ENCODE assay signal across 15 cellular contexts in genomic region chr16:47342055-47342454, GRCh38.
DNase-seq lines count a peak whose midpoint lies in the region; ATAC-seq and TF ChIP-seq lines count a peak whose summit lies in the region.
"Had no signal": no experiment of that assay in that cellular context is flagged by ENCODE, and none has a peak within 500 bp of the region (broad histone marks: within the 10 kb centered on the region; RNA-seq: fewer than 3 reads in every experiment).

No MANE protein-coding gene starts in this region.

- BruUV-seq in IMR-90 (replicated peaks; lab: Mats Ljungman, UMichigan): no TSS peak

- CTCF ChIA-PET in IMR-90 (lab: Yijun Ruan, JAX): no interaction called here

- no peak overlapping the region for H3K9ac ChIP-seq in IMR-90 (ENCODE audit: low read depth, low read length)

- no peak overlapping the region for H4K8ac ChIP-seq in IMR-90 (ENCODE audit: low read depth in 2 of 2, low read length in 2 of 2)

- no peak overlapping the region for H2BK20ac ChIP-seq in IMR-90 (ENCODE audit: low read depth, low read length)

- no peak overlapping the region for H4K5ac ChIP-seq in IMR-90 (ENCODE audit: low read depth, low read length)

- dilution Hi-C loops in IMR-90 (cut with HindIII; ENCODE audit: low sequenced_read_pairs, unreplicated experiment): no loop called here

- H3K27me3 ChIP-seq in IMR-90 (ENCODE audit: control insufficient read depth, insufficient read depth, low read length) (no peaks in the 10 kb centered on the region), lower lobe of right lung (ENCODE audit: low read depth) (no peaks in the 10 kb centered on the region), left lung (no peaks in the 10 kb centered on the region)

- no peak for TF ChIP-seq POLR2A in IMR-90 (IDR thresholded peaks at IDR 0.05; ENCODE audit: low read depth, low read length)

- H2BK15ac ChIP-seq in IMR-90 (ENCODE audit: low read depth, low read length): no peak overlapping the region

- H3K4me3 ChIP-seq in IMR-90 (ENCODE audit: insufficient read depth, low read depth, low read length): no peak overlapping the region
- H3K4me3 ChIP-seq in fibroblast of the aortic adventitia (ENCODE audit: low read depth, low read length): no peak overlapping the region
- H3K4me3 ChIP-seq in lower lobe of right lung: no peak overlapping the region
- H3K4me3 ChIP-seq in left lung: no peak overlapping the region
- H3K4me3 ChIP-seq: A549, HAP-1 had no signal

- no peak overlapping the region for H3K4me2 ChIP-seq in IMR-90 (ENCODE audit: low read depth, low read length)
- H3K4me2 ChIP-seq: A549 had no signal

- ATAC-seq in IMR-90 (ENCODE audit: low read depth) (no peak), lower lobe of right lung (no peak), left lung (no peak), GM19035 (IDR thresholded peaks at IDR 0.05; ENCODE audit: unreplicated experiment) (no peak)
- ATAC-seq: A549; CD8-positive, alpha-beta T cell had no signal

- H3K18ac ChIP-seq in IMR-90 (ENCODE audit: low read depth, low read length): no peak overlapping the region

- no peak overlapping the region for H3K4ac ChIP-seq in IMR-90 (ENCODE audit: low read depth, low read length)

- H2AFZ ChIP-seq in IMR-90 (replicated peaks; ENCODE audit: low read length, poor library complexity): no peak overlapping the region

- H2AK5ac ChIP-seq in IMR-90 (ENCODE audit: low read depth, low read length): no peak overlapping the region

- no peak overlapping the region for H4K91ac ChIP-seq in IMR-90 (ENCODE audit: insufficient read depth, low read depth, low read length)

- no peak overlapping the region for H3K56ac ChIP-seq in IMR-90 (ENCODE audit: extremely low read depth, insufficient read depth, low read length)

- H2AK9ac ChIP-seq in IMR-90 (replicated peaks; ENCODE audit: low read depth, low read length, poor library complexity): no peak overlapping the region

- no peak overlapping the region for H2BK120ac ChIP-seq in IMR-90 (ENCODE audit: low read depth, low read length)

- no peak overlapping the region for H3K14ac ChIP-seq in IMR-90 (replicated peaks; ENCODE audit: low read depth, low read length)

- no peaks in the 10 kb centered on the region for H4K20me1 ChIP-seq in IMR-90 (ENCODE audit: insufficient read depth, low read length)

- in situ Hi-C loops in IMR-90 (cut with MboI; ENCODE audit: low sequenced_read_pairs): no loop called here

- TF ChIP-seq CTCF in IMR-90 (conservative IDR thresholded peaks at IDR 0.05; ENCODE audit: low read depth, low read length) (no peak), fibroblast of the aortic adventitia (IDR thresholded peaks at IDR 0.05; ENCODE audit: insufficient read depth, low read length) (no peak), lower lobe of right lung (IDR thresholded peaks at IDR 0.05) (no peak), left lung (IDR thresholded peaks at IDR 0.05) (no peak)

- DNase-seq in IMR-90 (peak; percentile 1), amniotic epithelial cell (ENCODE audit: low read depth) (peak; percentile 70), fibroblast of the aortic adventitia (ENCODE audit: low read depth) (peak; percentile 1), lower lobe of right lung (no peak), left lung (no peak)
- DNase-seq: CD8-positive, alpha-beta T cell; COR-L47; DMS153; DMS79 treated with DMSO at 0.1 percent for 48 hours; EL; GDM1 had no signal

- WGBS in IMR-90 (ENCODE audit: extremely low coverage in 2 of 2, insufficient read length in 1 of 2), 2 experiments: no CpG with 5 or more reads among the region's 2 CpGs

- peaks cover 8% of the 10 kb centered on the region for H3K9me3 ChIP-seq in IMR-90 (ENCODE audit: control insufficient read depth, insufficient read depth, low read length)
- H3K9me3 ChIP-seq in lower lobe of right lung: peaks cover 16% of the 10 kb centered on the region
- peaks cover 0 to 37% of the 10 kb centered on the region in 2 donors for H3K9me3 ChIP-seq in left lung
- H3K9me3 ChIP-seq: HAP-1 had no signal

- peaks cover 3% of the 10 kb centered on the region for H3K36me3 ChIP-seq in IMR-90 (ENCODE audit: control insufficient read depth, insufficient read depth, low read length)
- H3K36me3 ChIP-seq in lower lobe of right lung: no peaks in the 10 kb centered on the region
- H3K36me3 ChIP-seq in left lung: peaks cover 0 to 12% of the 10 kb centered on the region in 2 donors
- H3K36me3 ChIP-seq: HAP-1 had no signal

- intact Hi-C loops in IMR-90 (cut with micrococcal nuclease) (no loop called here), lower lobe of right lung (cut with DNase I) (no loop called here), left lung (cut with DNase I) (no loop called here)

- H3K4me1 ChIP-seq in IMR-90 (ENCODE audit: control insufficient read depth, insufficient read depth, low read length) (no peaks in the 10 kb centered on the region), lower lobe of right lung (no peaks in the 10 kb centered on the region), left lung (no peaks in the 10 kb centered on the region)
- H3K4me1 ChIP-seq: A549 had no signal

- no peak overlapping the region for H3K23ac ChIP-seq in IMR-90 (ENCODE audit: low read depth, low read length)

- no peaks in the 10 kb centered on the region for H3K9me1 ChIP-seq in IMR-90 (ENCODE audit: insufficient read depth, low read length)

- peaks cover 0 to 3% of the 10 kb centered on the region in 2 experiments; a peak in 1 of 4 replicates for H3K79me1 ChIP-seq in IMR-90 (ENCODE audit: low read depth in 1 of 2, low read length in 2 of 2)

- POLR2A ChIA-PET in IMR-90 (lab: Charles Lee; ENCODE audit: unreplicated experiment): no interaction called here

- TF ChIP-seq RAD21 in IMR-90 (IDR thresholded peaks at IDR 0.05; ENCODE audit: low read length): no peak

- H3K27ac ChIP-seq in IMR-90 (ENCODE audit: insufficient read depth, low read length) (no peak overlapping the region), lower lobe of right lung (no peak overlapping the region), left lung (no peak overlapping the region)
- H3K27ac ChIP-seq: A549, HL-60 had no signal

- no peak overlapping the region for H2BK5ac ChIP-seq in IMR-90 (ENCODE audit: low read depth, low read length, poor library complexity, severe bottlenecking)

TF ChIP-seq in IMR-90, 13 proteins besides CTCF, POLR2A, EP300 and RAD21:
- TF ChIP-seq FOS (IDR thresholded peaks at IDR 0.05; ENCODE audit: low read depth, low read length) (no peak), SMC3 (IDR thresholded peaks at IDR 0.05; ENCODE audit: low read depth, low read length) (no peak), RFX5 (IDR thresholded peaks at IDR 0.05; ENCODE audit: low read depth, low read length) (no peak), CEBPB (IDR thresholded peaks at IDR 0.05; ENCODE audit: low read depth, low read length) (no peak), RCOR1 (IDR thresholded peaks at IDR 0.05; ENCODE audit: insufficient replicate concordance, low read length) (no peak), MXI1 (IDR thresholded peaks at IDR 0.05; ENCODE audit: borderline replicate concordance, low read depth, low read length) (no peak), MAZ (IDR thresholded peaks at IDR 0.05; ENCODE audit: borderline replicate concordance, low read depth, low read length) (no peak), ELK1 (IDR thresholded peaks at IDR 0.05; ENCODE audit: borderline replicate concordance, low read depth, low read length) (no peak), MAFK (IDR thresholded peaks at IDR 0.05; ENCODE audit: low read depth, low read length) (no peak), BHLHE40 (IDR thresholded peaks at IDR 0.05; ENCODE audit: low read depth, low read length) (no peak), CHD1 (IDR thresholded peaks at IDR 0.05; ENCODE audit: low read depth, low read length) (no peak), NFE2L2 (IDR thresholded peaks at IDR 0.05; ENCODE audit: low read depth, low read length) (no peak)
- TF ChIP-seq, protein P1, sequence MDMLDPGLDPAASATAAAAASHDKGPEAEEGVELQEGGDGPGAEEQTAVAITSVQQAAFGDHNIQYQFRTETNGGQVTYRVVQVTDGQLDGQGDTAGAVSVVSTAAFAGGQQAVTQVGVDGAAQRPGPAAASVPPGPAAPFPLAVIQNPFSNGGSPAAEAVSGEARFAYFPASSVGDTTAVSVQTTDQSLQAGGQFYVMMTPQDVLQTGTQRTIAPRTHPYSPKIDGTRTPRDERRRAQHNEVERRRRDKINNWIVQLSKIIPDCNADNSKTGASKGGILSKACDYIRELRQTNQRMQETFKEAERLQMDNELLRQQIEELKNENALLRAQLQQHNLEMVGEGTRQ (IDR thresholded peaks at IDR 0.05; ENCODE audit: low read depth, low read length): no peak

Comparison
In these comparisons a context has a peak if more than half of its experiments do, and no peak if none do; other contexts are left out.
1. DNase-seq: peak in IMR-90 (single experiment), amniotic epithelial cell (single experiment) and fibroblast of the aortic adventitia (single experiment); none in lower lobe of right lung (single experiment) and left lung (0 of 2).